In the genomic region with DNA sequence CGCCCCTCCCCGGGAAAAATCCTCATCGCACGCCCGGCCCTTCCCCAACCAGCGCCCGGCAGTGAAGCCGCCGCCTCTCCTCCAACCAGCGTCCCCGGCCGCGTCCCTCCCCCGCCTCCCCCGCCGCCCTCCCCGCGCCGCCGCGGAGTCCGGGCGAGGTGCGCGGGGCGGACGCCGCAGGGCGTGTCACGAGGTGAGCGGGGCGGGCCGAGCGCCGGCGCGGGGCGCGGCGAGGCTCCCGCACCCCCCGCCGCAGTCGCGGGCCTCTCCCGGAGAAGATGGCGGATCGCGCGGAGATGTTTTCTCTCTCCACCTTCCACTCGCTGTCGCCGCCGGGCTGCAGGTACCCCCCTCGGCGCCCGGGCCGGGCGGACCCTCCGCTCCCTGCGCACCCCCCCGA, we compare ENCODE assay signal across 8 cellular contexts. TPM values are rescaled to one million over a fixed set of nuclear protein-coding genes. Genes with fewer than 3 reads are reported as not detected.
DNase-seq lines count a peak whose midpoint lies in the region; ATAC-seq, FAIRE-seq and TF ChIP-seq lines count a peak whose summit lies in the region.

MAPK8IP2 (plus strand) TSS at position 253 of the 400 bp plus-strand sequence; CDS start at position 279, 26 bp downstream.

- H3K36me3 Mint-ChIP-seq in activated T-helper 17 cell treated with anti-CD3 and anti-CD28 coated beads, Interleukin-2, amount 50 U/mL, for 72 hours (ENCODE audit: low read depth), result peaks cover 10% of the 10 kb centered on the region

- H3K4me1 Mint-ChIP-seq in activated T-helper 17 cell treated with anti-CD3 and anti-CD28 coated beads, Interleukin-2, amount 50 U/mL, for 72 hours, result no peaks in the 10 kb centered on the region

- TF ChIP-seq POLR2A in GM12891 (IDR thresholded peaks at IDR 0.05; ENCODE audit: low read depth, low read length), result no peak
- TF ChIP-seq POLR2A in testis (IDR thresholded peaks at IDR 0.05), result no peak

- no peak within 1 kb of the TSS for H2BK120ac ChIP-seq in mesendoderm (ENCODE audit: low read depth, low read length)

- no peak within 1 kb of the TSS for H3K23ac ChIP-seq in mesendoderm (ENCODE audit: low read length)

- no peak within 1 kb of the TSS for H3K4me2 ChIP-seq in mesendoderm (ENCODE audit: low read length)

- no peak within 1 kb of the TSS for H2BK15ac ChIP-seq in mesendoderm (replicated peaks; ENCODE audit: low read depth)

- H3K27me3 ChIP-seq in iPS-18a (ENCODE audit: control insufficient read depth, insufficient read depth, low read length) (peaks cover 40% of the 10 kb centered on the region), testis (no peaks in the 10 kb centered on the region), mesendoderm (ENCODE audit: insufficient read depth, low read length, poor library complexity) (peaks cover 5% of the 10 kb centered on the region)

- no peak for TF ChIP-seq CTCF in 22Rv1 (IDR thresholded peaks at IDR 0.05)
- no peak for TF ChIP-seq CTCF in testis (IDR thresholded peaks at IDR 0.05)

- no peak within 1 kb of the TSS for H3K27ac Mint-ChIP-seq in activated T-helper 17 cell treated with anti-CD3 and anti-CD28 coated beads, Interleukin-2, amount 50 U/mL, for 72 hours

- H3K27me3 Mint-ChIP-seq in activated T-helper 17 cell treated with anti-CD3 and anti-CD28 coated beads, Interleukin-2, amount 50 U/mL, for 72 hours, result peaks cover 27% of the 10 kb centered on the region

- no peak for FAIRE-seq in GM12891 (lab: Jason Lieb, UNC)

- H3K4me1 ChIP-seq in iPS-18a (ENCODE audit: control insufficient read depth, low read depth, low read length) (no peaks in the 10 kb centered on the region), testis (peaks cover 11% of the 10 kb centered on the region), mesendoderm (ENCODE audit: control insufficient read depth, low read depth, low read length) (no peaks in the 10 kb centered on the region)

- H3K9me3 ChIP-seq in iPS-18a (ENCODE audit: control insufficient read depth, low read depth, low read length) (no peaks in the 10 kb centered on the region), testis (no peaks in the 10 kb centered on the region)

- H3K79me2 ChIP-seq in mesendoderm (ENCODE audit: control insufficient read depth, insufficient read depth, low read length), result no peaks in the 10 kb centered on the region

- H3K9ac ChIP-seq in iPS-18a (ENCODE audit: low read length), result no peak within 1 kb of the TSS
- H3K9ac ChIP-seq in mesendoderm (ENCODE audit: low read length), result no peak within 1 kb of the TSS

- no peak within 1 kb of the TSS for H3K4ac ChIP-seq in mesendoderm (ENCODE audit: low read depth, low read length)

- intact Hi-C loops in testis (cut with DNase I; ENCODE audit: low total_unique reads), result no loop called here

- no peaks in the 10 kb centered on the region for H3K9me3 Mint-ChIP-seq in activated T-helper 17 cell treated with anti-CD3 and anti-CD28 coated beads, Interleukin-2, amount 50 U/mL, for 72 hours

- H3K36me3 ChIP-seq in iPS-18a (ENCODE audit: control insufficient read depth, low read depth, low read length) (no peaks in the 10 kb centered on the region), testis (ENCODE audit: low read depth, missing control alignments) (no peaks in the 10 kb centered on the region), mesendoderm (ENCODE audit: control insufficient read depth, insufficient read depth, low read length) (no peaks in the 10 kb centered on the region)

- WGBS in testis, 2 donors, result 2% methylated on average over 20 of the region's 62 CpGs; no CpG with 5 or more reads in 1 of the 2 donors
- WGBS in mesendoderm (ENCODE audit: extremely low coverage, insufficient coverage, low lambda C conversion rate), result no CpG with 5 or more reads among the region's 62 CpGs

- DNase-seq in GM12891 (ENCODE audit: insufficient read length, low spot score) (peak; percentile 52), testis (peak; percentile 38), NCI-H226 (no peak), mesendoderm (no peak)
- no peak for DNase-seq in activated CD8-positive, alpha-beta memory T cell treated with anti-CD3 and anti-CD28 coated beads, Interleukin-2, amount 50 U/mL, for 48 hours

- no peak within 1 kb of the TSS for H4K5ac ChIP-seq in mesendoderm (ENCODE audit: low read length)

- no peak within 1 kb of the TSS for H3K56ac ChIP-seq in mesendoderm (ENCODE audit: low read length)

- no peak within 1 kb of the TSS for H3K18ac ChIP-seq in mesendoderm (ENCODE audit: low read length)

- H3K4me3 Mint-ChIP-seq in activated T-helper 17 cell treated with anti-CD3 and anti-CD28 coated beads, Interleukin-2, amount 50 U/mL, for 72 hours, result peak within 1 kb of the TSS; percentile 44

- H2AK5ac ChIP-seq in mesendoderm (ENCODE audit: low read length), result no peak within 1 kb of the TSS

- H4K8ac ChIP-seq in mesendoderm (ENCODE audit: low read depth, low read length), result no peak within 1 kb of the TSS

- no peaks in the 10 kb centered on the region for H3K79me1 ChIP-seq in mesendoderm (ENCODE audit: low read length)

- H2BK5ac ChIP-seq in mesendoderm (ENCODE audit: low read length), result no peak within 1 kb of the TSS

- peak within 1 kb of the TSS; percentile 89 for H3K27ac ChIP-seq in 22Rv1
- H3K27ac ChIP-seq in iPS-18a (ENCODE audit: low read length), result no peak within 1 kb of the TSS
- no peak within 1 kb of the TSS for H3K27ac ChIP-seq in testis
- no peak within 1 kb of the TSS for H3K27ac ChIP-seq in mesendoderm (ENCODE audit: low read depth, low read length)

- peak within 1 kb of the TSS; percentile 42 for H3K4me3 ChIP-seq in iPS-18a (ENCODE audit: low read length)
- peak within 1 kb of the TSS; percentile 44 to 64 for H3K4me3 ChIP-seq in testis
- H3K4me3 ChIP-seq in mesendoderm (ENCODE audit: low read length), result no peak within 1 kb of the TSS

- peak; percentile 43 for ATAC-seq in activated T-helper 17 cell treated with anti-CD3 and anti-CD28 coated beads, Interleukin-2, amount 50 U/mL, for 72 hours (replicated peaks)

TF ChIP-seq in GM12891, 5 proteins besides CTCF, POLR2A, EP300 and RAD21:
- TF ChIP-seq SPI1 (IDR thresholded peaks at IDR 0.05; ENCODE audit: low read depth, low read length), result no peak
- no peak for TF ChIP-seq POU2F2 (IDR thresholded peaks at IDR 0.05; ENCODE audit: low read depth, low read length)
- no peak for TF ChIP-seq TAF1 (IDR thresholded peaks at IDR 0.05; ENCODE audit: low read depth, low read length)
- TF ChIP-seq POLR2AphosphoS5 (IDR thresholded peaks at IDR 0.05; ENCODE audit: low read depth, low read length), result no peak
- TF ChIP-seq PAX5 (IDR thresholded peaks at IDR 0.05; ENCODE audit: insufficient read depth, low read length, severe bottlenecking), result no peak

RNA-seq across cellular contexts. Expression of gene MAPK8IP2, which starts in this region (rescaled TPM):
- polyA plus RNA-seq in GM12891 (2012; ENCODE audit: low read depth, missing spikeins), result 0.08 TPM
- total RNA-seq in activated T-helper 17 cell treated with anti-CD3 and anti-CD28 coated beads, Interleukin-2, amount 50 U/mL, for 72 hours, result under 1 TPM; 0.50 to 0.65 TPM
- 10 to 100 TPM; 34.9 to 36.9 TPM for total RNA-seq in testis
- 12.7 TPM for polyA plus RNA-seq in testis (ENCODE audit: insufficient read depth, low read depth, low replicate concordance)
- 0.65 TPM for polyA plus RNA-seq in mesendoderm (2013, experiment 1 of 2)
- 0.83 TPM for polyA plus RNA-seq in mesendoderm (2013, experiment 2 of 2)

Comparison
In these comparisons a context has a peak if more than half of its experiments do, and no peak if none do; other contexts are left out.
1. RNA of gene MAPK8IP2 (total RNA-seq): 34.9 to 36.9 TPM in testis; 0.50 to 0.65 TPM in activated T-helper 17 cell treated with anti-CD3 and anti-CD28 coated beads, Interleukin-2, amount 50 U/mL, for 72 hours; every median in the first group is over 10 times any median in the second.
2. Peak in ATAC-seq in activated T-helper 17 cell treated with anti-CD3 and anti-CD28 coated beads, Interleukin-2, amount 50 U/mL, for 72 hours; RNA of the gene not detected or under 1 TPM.
3. DNase-seq: peak in GM12891 (single experiment) and testis (single experiment); none in NCI-H226 (single experiment), activated CD8-positive, alpha-beta memory T cell treated with anti-CD3 and anti-CD28 coated beads, Interleukin-2, amount 50 U/mL, for 48 hours (single experiment) and mesendoderm (single experiment).